Comparison of ENCODE assay signal across 1 cellular context in the genomic region with DNA sequence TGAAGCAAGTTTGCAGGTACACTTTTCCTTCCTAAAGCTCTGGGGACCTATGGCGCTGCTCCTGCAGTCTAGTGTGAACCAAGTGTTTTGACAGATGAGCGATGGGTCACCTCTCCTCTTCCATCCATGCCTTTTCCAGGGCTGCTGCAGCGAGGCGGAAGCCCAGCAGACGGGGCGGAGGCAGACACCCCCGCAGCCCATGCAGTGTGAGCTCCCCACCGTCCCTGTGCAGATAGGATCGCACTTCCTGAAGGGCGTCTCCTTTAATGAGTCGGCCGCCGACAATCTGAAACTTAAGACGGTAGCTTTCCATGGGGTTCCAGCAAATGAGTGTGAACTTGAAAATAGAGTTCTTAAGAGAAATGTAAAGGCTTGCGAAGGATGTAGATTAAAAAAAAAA.
TF ChIP-seq lines count a peak whose summit lies in the region.

No MANE protein-coding gene starts in this region.

TF ChIP-seq in HepG2, 621 proteins besides CTCF, POLR2A, EP300 and RAD21:
- TF ChIP-seq REXO4 (CRISPR knock-in tag; IDR thresholded peaks at IDR 0.05; ENCODE audit: borderline replicate concordance) (no peak), JUNB (CRISPR knock-in tag; IDR thresholded peaks at IDR 0.05; ENCODE audit: borderline replicate concordance) (no peak), CHCHD3 (CRISPR knock-in tag; IDR thresholded peaks at IDR 0.05) (no peak)
